14 cellular contexts compared by ENCODE assay signal in genomic region chr11:20021771-20022362, GRCh38.
A peak's percentile ranks its signal among the peaks of the same experiment; 100 is the strongest.
DNase-seq lines count a peak whose midpoint lies in the region; ATAC-seq and TF ChIP-seq lines count a peak whose summit lies in the region.
"Had no signal": no experiment of that assay in that cellular context is flagged by ENCODE, and none has a peak within 500 bp of the region (broad histone marks: within the 10 kb centered on the region; RNA-seq: fewer than 3 reads in every experiment).

No MANE protein-coding gene starts in this region.

- POLR2A ChIA-PET in Panc1 (lab: Charles Lee): no interaction called here

- no peak overlapping the region for H2BK5ac ChIP-seq in neuronal stem cell (ENCODE audit: low read length)

- CTCF ChIA-PET in Panc1 (lab: Charles Lee): no interaction called here

- no peaks in the 10 kb centered on the region for H3K79me1 ChIP-seq in neuronal stem cell (ENCODE audit: low read depth, low read length)

- H3K4me3 ChIP-seq in HAP-1 (no peak overlapping the region), Panc1 (ENCODE audit: low read depth in 2 of 2, low read length in 2 of 2) (no peak overlapping the region), neuronal stem cell (ENCODE audit: low read length in 2 of 2) (no peak overlapping the region), tibial nerve (no peak overlapping the region)
- H3K4me3 ChIP-seq: psoas muscle had no signal

- H3K27me3 ChIP-seq in HAP-1 (ENCODE audit: low read depth): no peaks in the 10 kb centered on the region
- H3K27me3 ChIP-seq in Panc1 (ENCODE audit: control insufficient read depth, insufficient read depth, low read length): no peaks in the 10 kb centered on the region
- peaks cover 0 to 15% (median 0%) of the 10 kb centered on the region in 3 experiments for H3K27me3 ChIP-seq in neuronal stem cell (ENCODE audit: control insufficient read depth in 3 of 3, insufficient read depth in 3 of 3, low read depth in 1 of 3, low read length in 3 of 3)
- H3K27me3 ChIP-seq in tibial nerve: no peaks in the 10 kb centered on the region

- no peak overlapping the region for H3K23ac ChIP-seq in neuronal stem cell (ENCODE audit: low read depth, low read length, poor library complexity)

- peak; percentile 59 to 61 for DNase-seq in HAP-1 (ENCODE audit: low spot score in 2 of 2)
- no peak for DNase-seq in Panc1 (ENCODE audit: low read depth, low spot score)
- no peak for DNase-seq in epithelial cell of prostate (ENCODE audit: low read depth, low spot score)
- DNase-seq in neuronal stem cell (ENCODE audit: low spot score): no peak
- no peak for DNase-seq in foreskin melanocyte
- DNase-seq in GM19238 (ENCODE audit: insufficient read length, low spot score): no peak
- no peak for DNase-seq in tibial nerve (ENCODE audit: low spot score in 2 of 2)
- DNase-seq: activated gamma-delta T cell; CD4-positive, alpha-beta T cell; effector memory CD8-positive, alpha-beta T cell; kidney; NCI-H2107; psoas muscle had no signal

- H3K9ac ChIP-seq in neuronal stem cell (ENCODE audit: low read depth, low read length, poor library complexity): no peak overlapping the region

- H3K14ac ChIP-seq in neuronal stem cell (ENCODE audit: low read length): no peak overlapping the region

- in situ Hi-C loops in HAP-1 (cut with MboI; ENCODE audit: low sequenced_read_pairs): no loop called here
- in situ Hi-C loops in Panc1 (cut with HindIII; ENCODE audit: low pct_unique_long_range_greater_than_20kb, low sequenced_read_pairs): no loop called here

- H2BK12ac ChIP-seq in neuronal stem cell (ENCODE audit: low read length): no peak overlapping the region

- H2AK5ac ChIP-seq in neuronal stem cell (ENCODE audit: low read depth, low read length): no peak overlapping the region

- H4K91ac ChIP-seq in neuronal stem cell (ENCODE audit: low read depth, low read length, poor library complexity): no peak overlapping the region

- peak overlapping the region; percentile 32 for H2AFZ ChIP-seq in neuronal stem cell (ENCODE audit: low read length)

- TF ChIP-seq CTCF in Panc1 (IDR thresholded peaks at IDR 0.05) (no peak), tibial nerve (IDR thresholded peaks at IDR 0.05) (no peak)

- peaks cover 42% of the 10 kb centered on the region for H3K4me1 ChIP-seq in HAP-1
- H3K4me1 ChIP-seq in Panc1 (ENCODE audit: control insufficient read depth, insufficient read depth, low read length): peaks cover 10% of the 10 kb centered on the region
- peaks cover 23 to 38% of the 10 kb centered on the region in 2 donors for H3K4me1 ChIP-seq in neuronal stem cell (ENCODE audit: control insufficient read depth in 2 of 2, insufficient read depth in 1 of 2, low read depth in 1 of 2, low read length in 2 of 2)
- peaks cover 0 to 10% (median under 1%) of the 10 kb centered on the region in 4 donors for H3K4me1 ChIP-seq in tibial nerve

- intact Hi-C loops in Panc1 (cut with micrococcal nuclease; ENCODE audit: unreplicated experiment): no loop called here

- no peaks in the 10 kb centered on the region for H3K36me3 ChIP-seq in HAP-1 (replicated peaks)
- no peaks in the 10 kb centered on the region for H3K36me3 ChIP-seq in Panc1 (ENCODE audit: control insufficient read depth, insufficient read depth, low read length)
- no peaks in the 10 kb centered on the region for H3K36me3 ChIP-seq in neuronal stem cell (replicated peaks in 1 of 2; ENCODE audit: control insufficient read depth in 2 of 2, insufficient read depth in 2 of 2, low read length in 2 of 2)
- no peaks in the 10 kb centered on the region for H3K36me3 ChIP-seq in tibial nerve

- WGBS in neuronal stem cell (ENCODE audit: extremely low coverage in 2 of 2, insufficient read length in 2 of 2, insufficient replicate concordance in 1 of 2), 2 donors: no CpG with 5 or more reads among the region's 4 CpGs
- WGBS in tibial nerve, 2 donors: 50 to 58% methylated on average over 4 of the region's 4 CpGs

- no TSS peak for BruUV-seq in Panc1 (replicated peaks; lab: Mats Ljungman, UMichigan)

- H4K8ac ChIP-seq in neuronal stem cell (ENCODE audit: low read depth, low read length): no peak overlapping the region

- TF ChIP-seq POLR2A in tibial nerve (IDR thresholded peaks at IDR 0.05): no peak

- ATAC-seq in Panc1 (no peak), GM18909 (IDR thresholded peaks at IDR 0.05; ENCODE audit: poor library complexity, unreplicated experiment) (no peak)
- ATAC-seq: effector memory CD8-positive, alpha-beta T cell had no signal

- no peaks in the 10 kb centered on the region for H3K9me3 ChIP-seq in HAP-1
- no peaks in the 10 kb centered on the region for H3K9me3 ChIP-seq in Panc1 (ENCODE audit: control insufficient read depth, insufficient read depth, low read depth, low read length)
- no peaks in the 10 kb centered on the region for H3K9me3 ChIP-seq in neuronal stem cell (replicated peaks in 1 of 2; ENCODE audit: control insufficient read depth in 2 of 2, insufficient read depth in 1 of 2, low read depth in 1 of 2, low read length in 2 of 2)
- no peaks in the 10 kb centered on the region for H3K9me3 ChIP-seq in tibial nerve
- H3K9me3 ChIP-seq: psoas muscle had no signal

- no peak overlapping the region for H2BK120ac ChIP-seq in neuronal stem cell (ENCODE audit: low read depth, low read length)

- no peak for TF ChIP-seq EP300 in tibial nerve (IDR thresholded peaks at IDR 0.05)

- H3K4ac ChIP-seq in neuronal stem cell (ENCODE audit: low read length): no peak overlapping the region

- H3K27ac ChIP-seq in Panc1 (ENCODE audit: low read length) (0 out of 2 replicates have a peak overlapping the region, but pooled peaks have one; percentile 8), epithelial cell of prostate (peak overlapping the region; percentile 81), neuronal stem cell (replicated peaks; ENCODE audit: low read length) (peak overlapping the region; percentile 77), tibial nerve (no peak overlapping the region)
- H3K27ac ChIP-seq: psoas muscle had no signal

- H3K18ac ChIP-seq in neuronal stem cell (ENCODE audit: low read length): no peak overlapping the region

- H3K4me2 ChIP-seq in neuronal stem cell (ENCODE audit: insufficient read depth, low read length, poor library complexity, severe bottlenecking): peak overlapping the region; percentile 48

- H2BK15ac ChIP-seq in neuronal stem cell (ENCODE audit: low read length): no peak overlapping the region

Comparison
In these comparisons a context has a peak if more than half of its experiments do, and no peak if none do; other contexts are left out.
1. DNase-seq: peak in HAP-1 (2 of 2); none in Panc1 (single experiment), epithelial cell of prostate (single experiment), neuronal stem cell (single experiment), foreskin melanocyte (single experiment), GM19238 (single experiment) and tibial nerve (0 of 2).
2. H3K27ac ChIP-seq: peak in Panc1 (single experiment), epithelial cell of prostate (single experiment) and neuronal stem cell (single experiment); none in tibial nerve (0 of 4).